8 cellular contexts compared by ENCODE assay signal in genomic region chr2:9178110-9178904, GRCh38. TPM values are rescaled to one million over a fixed set of nuclear protein-coding genes. Genes with fewer than 3 reads are reported as not detected.
DNase-seq lines count a peak whose midpoint lies in the region; TF ChIP-seq lines count a peak whose summit lies in the region.

No MANE protein-coding gene starts in this region.

- H3F3A ChIP-seq in MM.1S (ENCODE audit: insufficient read depth, low read length): peaks cover 4% of the 10 kb centered on the region; the same call in 1 of the 2 replicates

- peak overlapping the region; percentile 60; the same call in 1 of the 2 replicates for H3K27ac ChIP-seq in MM.1S (ENCODE audit: low read length)
- H3K27ac ChIP-seq in dorsolateral prefrontal cortex: peak overlapping the region in 44 of 59 donors; percentile 4 to 83 (median 64)

- H3K9me2 ChIP-seq in MM.1S (replicated peaks; ENCODE audit: insufficient read depth, low read length): no peaks in the 10 kb centered on the region

- H3K4me3 ChIP-seq in MM.1S (ENCODE audit: low read length): peak overlapping the region; percentile 15; the same call in 1 of the 2 replicates
- no peak overlapping the region for H3K4me3 ChIP-seq in dorsolateral prefrontal cortex

- H3K27me3 ChIP-seq in MM.1S (replicated peaks; ENCODE audit: insufficient read depth, low read length): no peaks in the 10 kb centered on the region
- no peaks in the 10 kb centered on the region for H3K27me3 ChIP-seq in dorsolateral prefrontal cortex

- H3K27ac Mint-ChIP-seq in osteocyte (ENCODE audit: unreplicated experiment): peak overlapping the region; percentile 96

- DNase-seq in Daoy (ENCODE audit: low read depth) (peak; percentile 59), MM.1S (peak; percentile 53), dorsolateral prefrontal cortex (no peak), osteocyte (ENCODE audit: extremely low spot score, unreplicated experiment) (no peak), T-helper 2 cell (no peak), ureter (ENCODE audit: low spot score) (no peak), T-helper 9 cell (no peak), SHP77 (lab: John Stamatoyannopoulos, UW) (no peak)

- no peaks in the 10 kb centered on the region for H4K20me1 ChIP-seq in MM.1S (ENCODE audit: insufficient read depth, low read length)

- no peak for TF ChIP-seq CTCF in MM.1S (IDR thresholded peaks at IDR 0.05; ENCODE audit: low read length)
- no peak for TF ChIP-seq CTCF in dorsolateral prefrontal cortex (IDR thresholded peaks at IDR 0.05 in 54 of 56, conservative IDR thresholded peaks at IDR 0.05 in 2 of 56; ENCODE audit: low read depth in 1 of 56, partially characterized antibody in 56 of 56)
- no peak for TF ChIP-seq CTCF in osteocyte (IDR thresholded peaks at IDR 0.05)

- peaks cover 15% of the 10 kb centered on the region for H3K4me1 ChIP-seq in MM.1S (ENCODE audit: low read length)

- no peaks in the 10 kb centered on the region for H3K36me3 Mint-ChIP-seq in osteocyte (ENCODE audit: unreplicated experiment)

- H3K27me3 Mint-ChIP-seq in osteocyte (ENCODE audit: unreplicated experiment): no peaks in the 10 kb centered on the region

- no peak overlapping the region for H3K9ac ChIP-seq in MM.1S (ENCODE audit: low read length)

- no peak overlapping the region for H3K4me3 Mint-ChIP-seq in osteocyte (ENCODE audit: unreplicated experiment)

- intact Hi-C loops in dorsolateral prefrontal cortex (cut with DNase I): no loop called here

- H3K9me3 ChIP-seq in MM.1S (replicated peaks; ENCODE audit: insufficient read depth, low read length): no peaks in the 10 kb centered on the region

- peaks cover 46% of the 10 kb centered on the region for H3K4me1 Mint-ChIP-seq in osteocyte (ENCODE audit: unreplicated experiment)

- peak overlapping the region; percentile 70; the same call in 1 of the 2 replicates for H3K4me2 ChIP-seq in MM.1S (ENCODE audit: low read depth, low read length)

- no peaks in the 10 kb centered on the region for H3K9me3 Mint-ChIP-seq in osteocyte (ENCODE audit: unreplicated experiment)

- H3K79me2 ChIP-seq in MM.1S (ENCODE audit: low read length): no peaks in the 10 kb centered on the region

- peak overlapping the region; percentile 64 for H2AFZ ChIP-seq in MM.1S (ENCODE audit: low read length)

- H3K36me3 ChIP-seq in MM.1S (replicated peaks; ENCODE audit: insufficient read depth, low read length): no peaks in the 10 kb centered on the region

RNA-seq across cellular contexts. Expression of gene ASAP2, which starts 28.3 kb away (rescaled TPM):
- total RNA-seq in Daoy (2014; rRNA removed; shearing (Covaris generic)): 20.3 and 22.7 TPM in 2 replicates
- 10 to 100 TPM; 30.8 to 63.8 (median 48.4) TPM for total RNA-seq in dorsolateral prefrontal cortex
- total RNA-seq in osteocyte: 91.0 and 94.7 TPM in 2 replicates
- 42.1 TPM for total RNA-seq in ureter

Comparison
In these comparisons a context has a peak if more than half of its experiments do, and no peak if none do; other contexts are left out.
1. DNase-seq: peak in Daoy (single experiment) and MM.1S (single experiment); none in dorsolateral prefrontal cortex (0 of 10), osteocyte (single experiment), T-helper 2 cell (0 of 5), ureter (single experiment), T-helper 9 cell (single experiment) and SHP77 (0 of 2).